In the genomic region with DNA sequence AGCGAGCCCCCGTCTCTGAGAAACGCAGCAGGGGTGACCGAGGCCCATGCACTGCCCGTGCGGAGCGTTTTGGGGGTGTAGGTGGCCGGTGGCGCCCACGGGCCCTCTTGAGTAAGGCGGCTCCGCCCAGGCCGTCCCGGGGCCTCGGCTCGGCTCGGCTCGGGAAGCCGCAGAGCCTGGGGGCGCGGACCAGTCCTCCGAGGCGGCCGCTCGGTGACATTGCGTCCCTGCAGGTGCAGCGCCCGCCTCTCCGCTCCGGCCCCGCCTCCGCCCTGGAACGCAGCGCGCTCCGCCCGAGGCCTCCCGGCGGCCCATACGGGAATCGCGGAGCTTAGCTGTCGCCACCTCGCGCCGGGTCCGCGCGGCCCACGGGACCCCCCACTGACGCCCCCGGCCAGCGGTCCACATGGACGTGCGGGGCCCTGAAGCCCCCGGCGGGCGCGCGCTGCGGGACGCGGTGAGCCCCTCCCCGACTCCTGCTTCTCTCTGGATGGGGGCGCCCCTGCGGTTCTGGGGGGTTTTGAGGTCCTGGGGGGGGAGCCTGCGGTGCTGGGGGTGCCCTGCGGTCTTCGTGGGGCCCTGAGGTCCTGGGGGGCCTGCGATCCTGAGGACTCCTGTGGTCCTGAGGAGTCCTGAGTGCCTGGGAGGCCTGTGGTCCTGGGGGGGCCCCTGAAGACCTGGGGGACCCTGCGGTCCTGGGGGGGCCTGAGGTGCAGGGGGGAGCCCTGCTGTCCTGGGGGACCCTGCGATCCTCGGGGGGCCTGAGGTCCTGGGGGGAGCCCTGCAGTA, we compare ENCODE assay signal across 8 cellular contexts. TPM values are rescaled to one million over a fixed set of nuclear protein-coding genes. Genes with fewer than 3 reads are reported as not detected.
DNase-seq lines count a peak whose midpoint lies in the region; ATAC-seq and TF ChIP-seq lines count a peak whose summit lies in the region.

Gene HSBP1L1, plus strand, starts transcription at position 314 of the 789 bp plus-strand sequence. Its CDS starts 93 bp downstream, at position 407.

- peaks cover 41% of the 10 kb centered on the region for H3K4me1 Mint-ChIP-seq in activated CD4-positive, alpha-beta T cell treated with anti-CD3 and anti-CD28 coated beads for 36 hours
- peaks cover 46% of the 10 kb centered on the region for H3K4me1 Mint-ChIP-seq in dendritic cell treated with granulocyte-macrophage colony-stimulating factor and Interleukin-4, amounts not matched to agents 40 ng/mL and 50 ng/mL, for 4 days (ENCODE audit: low read depth)

- H3K27ac ChIP-seq in right lobe of liver, result peak within 1 kb of the TSS; percentile 70 to 76 (median 75)

- peak; percentile 29 to 56 (median 42) for TF ChIP-seq CTCF in right lobe of liver (IDR thresholded peaks at IDR 0.05)

- peaks cover 2% of the 10 kb centered on the region for H3K27me3 Mint-ChIP-seq in activated CD4-positive, alpha-beta T cell treated with anti-CD3 and anti-CD28 coated beads for 36 hours
- H3K27me3 Mint-ChIP-seq in dendritic cell treated with granulocyte-macrophage colony-stimulating factor and Interleukin-4, amounts not matched to agents 40 ng/mL and 50 ng/mL, for 4 days, result peaks cover 20% of the 10 kb centered on the region

- CTCF ChIA-PET in activated CD4-positive, alpha-beta T cell treated with anti-CD3 and anti-CD28 coated beads for 36 hours (lab: Charles Lee), result interaction anchor here (0.6 to 1.4 kb wide), 3 partner anchors 20 to 350 kb away, joined by 3 to 5 read pairs (median 4); no protein-coding TSS in a partner anchor

- peak within 1 kb of the TSS; percentile 58 to 74 (median 61) for H3K4me3 ChIP-seq in right lobe of liver

- peak within 1 kb of the TSS; percentile 71 for H3K4me3 Mint-ChIP-seq in activated CD4-positive, alpha-beta T cell treated with anti-CD3 and anti-CD28 coated beads for 36 hours
- H3K4me3 Mint-ChIP-seq in dendritic cell treated with granulocyte-macrophage colony-stimulating factor and Interleukin-4, amounts not matched to agents 40 ng/mL and 50 ng/mL, for 4 days, result peak within 1 kb of the TSS; percentile 80

- H3K9me3 ChIP-seq in right lobe of liver, result no peaks in the 10 kb centered on the region

- ATAC-seq in GM21825 (IDR thresholded peaks at IDR 0.05; ENCODE audit: unreplicated experiment) (peak; percentile 77), right lobe of liver (peak; percentile 90 to 98 (median 96))
- ATAC-seq in activated CD4-positive, alpha-beta T cell treated with anti-CD3 and anti-CD28 coated beads for 36 hours, result peak; percentile 79

- intact Hi-C loops in activated CD4-positive, alpha-beta T cell treated with anti-CD3 and anti-CD28 coated beads for 36 hours (cut with DNase I, micrococcal nuclease), result loop anchor here (1.0 to 10.0 kb wide), 8 partner anchors 13 to 570 kb away; partner anchors contain the start of genes CTDP1 (in 2 of the 2), KCNG2 (in 1 of the 2), NFATC1 (in 1 of the 2) and SLC66A2 (in 1 of the 2)
- intact Hi-C loops in dendritic cell treated with granulocyte-macrophage colony-stimulating factor and Interleukin-4, amounts not matched to agents 40 ng/mL and 50 ng/mL, for 4 days (cut with micrococcal nuclease), result loop anchor here (10.0 kb wide), 1 partner anchor 580 kb away; no protein-coding TSS in a partner anchor
- intact Hi-C loops in right lobe of liver (cut with DNase I), result no loop called here

- peaks cover 0 to 14% (median 0%) of the 10 kb centered on the region in 4 donors for H3K36me3 ChIP-seq in right lobe of liver

- POLR2A ChIA-PET in activated CD4-positive, alpha-beta T cell treated with anti-CD3 and anti-CD28 coated beads for 36 hours (lab: Charles Lee), result interaction anchor here (0.6 kb wide), 1 partner anchor 1425 kb away, joined by 3 read pairs; no protein-coding TSS in a partner anchor

- 0% methylated on average over 2 of the region's 73 CpGs for WGBS in right lobe of liver (ENCODE audit: insufficient coverage, low coverage, low lambda C conversion rate, missing lambda C conversion rate)

- TF ChIP-seq POLR2A in GM10847 (IDR thresholded peaks at IDR 0.05; ENCODE audit: extremely low read depth, insufficient read length), result peak; percentile 25
- TF ChIP-seq POLR2A in right lobe of liver (IDR thresholded peaks at IDR 0.05), result peak; percentile 56

- H3K27ac Mint-ChIP-seq in activated CD4-positive, alpha-beta T cell treated with anti-CD3 and anti-CD28 coated beads for 36 hours, result peak within 1 kb of the TSS; percentile 80
- H3K27ac Mint-ChIP-seq in dendritic cell treated with granulocyte-macrophage colony-stimulating factor and Interleukin-4, amounts not matched to agents 40 ng/mL and 50 ng/mL, for 4 days, result peak within 1 kb of the TSS; percentile 79

- peak; percentile 32 for DNase-seq in M059J (ENCODE audit: low read depth)
- peak; percentile 83 for DNase-seq in activated CD4-positive, alpha-beta T cell treated with anti-CD3 and anti-CD28 coated beads for 36 hours
- peak; percentile 86 to 87 (median 86) for DNase-seq in right lobe of liver
- DNase-seq in stimulated activated CD8-positive, alpha-beta memory T cell treated with anti-CD3 and anti-CD28 coated beads, Interleukin-2, amount 100 ng/mL, for 1 hour (ENCODE audit: low read depth in 2 of 2), result peak; percentile 24 to 45
- no peak for DNase-seq in NAMALWA (ENCODE audit: low spot score)

- peaks cover 0 to 10% (median 3%) of the 10 kb centered on the region in 4 donors for H3K4me1 ChIP-seq in right lobe of liver

- peaks cover 10% of the 10 kb centered on the region for H3K36me3 Mint-ChIP-seq in activated CD4-positive, alpha-beta T cell treated with anti-CD3 and anti-CD28 coated beads for 36 hours (ENCODE audit: low read depth)
- peaks cover 23% of the 10 kb centered on the region for H3K36me3 Mint-ChIP-seq in dendritic cell treated with granulocyte-macrophage colony-stimulating factor and Interleukin-4, amounts not matched to agents 40 ng/mL and 50 ng/mL, for 4 days (ENCODE audit: low read depth)

- no peaks in the 10 kb centered on the region for H3K27me3 ChIP-seq in right lobe of liver

- no peaks in the 10 kb centered on the region for H3K9me3 Mint-ChIP-seq in activated CD4-positive, alpha-beta T cell treated with anti-CD3 and anti-CD28 coated beads for 36 hours (ENCODE audit: low read depth)
- H3K9me3 Mint-ChIP-seq in dendritic cell treated with granulocyte-macrophage colony-stimulating factor and Interleukin-4, amounts not matched to agents 40 ng/mL and 50 ng/mL, for 4 days, result no peaks in the 10 kb centered on the region

RNA-seq across cellular contexts. Expression of gene HSBP1L1, which starts in this region (rescaled TPM):
- total RNA-seq in M059J (2014; rRNA removed; shearing (Covaris generic)), result 1.8 and 6.8 TPM in 2 replicates
- total RNA-seq in activated CD4-positive, alpha-beta T cell treated with anti-CD3 and anti-CD28 coated beads for 36 hours, result 10 to 100 TPM; 14.4 to 16.9 TPM
- total RNA-seq in right lobe of liver, result 10 to 100 TPM; 16.8 to 35.1 (median 23.7) TPM

Comparison
In these comparisons a context has a peak if more than half of its experiments do, and no peak if none do; other contexts are left out.
1. intact Hi-C loops: an anchor here in activated CD4-positive, alpha-beta T cell treated with anti-CD3 and anti-CD28 coated beads for 36 hours (1.0 to 10.0 kb wide) and dendritic cell treated with granulocyte-macrophage colony-stimulating factor and Interleukin-4, amounts not matched to agents 40 ng/mL and 50 ng/mL, for 4 days (10.0 kb wide); none called in right lobe of liver.